In the genomic region with DNA sequence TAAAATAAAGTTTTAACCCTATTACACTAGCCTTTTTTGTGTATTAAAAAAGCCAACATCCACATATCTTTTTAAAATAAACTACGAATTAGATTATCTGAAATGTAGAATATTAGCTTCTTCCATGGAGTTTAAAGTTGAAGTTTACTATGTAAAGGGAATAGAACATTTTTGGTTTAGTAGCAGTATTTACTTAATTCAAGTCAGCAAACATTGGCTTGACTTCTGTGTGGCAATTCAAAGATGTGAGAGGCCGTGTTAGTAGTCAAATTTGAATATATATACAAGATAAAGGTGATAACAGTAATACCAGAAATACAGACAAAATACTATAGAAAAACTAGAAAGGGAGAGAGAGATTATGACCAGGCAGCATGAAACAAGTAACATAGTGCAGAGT, we compare ENCODE assay signal across 21 cellular contexts.
"Had no signal": no experiment of that assay in that cellular context is flagged by ENCODE, and none has a peak within 500 bp of the region (broad histone marks: within the 10 kb centered on the region; RNA-seq: fewer than 3 reads in every experiment).

No MANE protein-coding gene starts in this region.

- H3K4me3 Mint-ChIP-seq: immature natural killer cell; naive thymus-derived CD8-positive, alpha-beta T cell; nephron progenitor cell had no signal

- H3K27me3 Mint-ChIP-seq: naive thymus-derived CD8-positive, alpha-beta T cell had no signal

- H3K4me1 ChIP-seq: psoas muscle, thyroid gland, vagina had no signal

- H3K27me3 ChIP-seq: stomach, thyroid gland, vagina had no signal

- DNase-seq: dorsolateral prefrontal cortex; effector CD4-positive, alpha-beta T cell; hypothalamus; immature natural killer cell; naive thymus-derived CD8-positive, alpha-beta T cell; nephron progenitor cell; nucleus accumbens; posterior cingulate gyrus; psoas muscle; right cardiac atrium; stimulated activated CD4-positive, alpha-beta T cell treated with anti-CD3 and anti-CD28 coated beads, Interleukin-15, amount 100 ng/mL, for 24 hours; stimulated activated CD4-positive, alpha-beta T cell treated with anti-CD3 and anti-CD28 coated beads, Interleukin-2, amount 100 ng/mL, for 48 hours; stimulated activated CD8-positive, alpha-beta memory T cell treated with anti-CD3 and anti-CD28 coated beads, Interleukin-4, amount 100 ng/mL, for 48 hours; stimulated activated naive CD4-positive, alpha-beta T cell treated with Interleukin-2 at 50 U/mL for 16 hours; stomach; thyroid gland; trophoblast cell had no signal

- ATAC-seq: naive thymus-derived CD8-positive, alpha-beta T cell; psoas muscle; right cardiac atrium had no signal

- H3K9me3 ChIP-seq: psoas muscle, stomach, thyroid gland, vagina had no signal

- H3K4me3 ChIP-seq: dorsolateral prefrontal cortex, psoas muscle, skin epidermis, stomach, thyroid gland, vagina had no signal

- H3K27ac Mint-ChIP-seq: nephron progenitor cell had no signal

- H3K9me3 Mint-ChIP-seq: immature natural killer cell; naive thymus-derived CD8-positive, alpha-beta T cell had no signal

- FAIRE-seq: frontal cortex, keratinocyte had no signal

- H3K27ac ChIP-seq: dorsolateral prefrontal cortex, psoas muscle, skin epidermis, stomach, thyroid gland, vagina had no signal

- H3K4me1 Mint-ChIP-seq: immature natural killer cell, nephron progenitor cell had no signal
